ENCODE assay signal across 1 cellular context in genomic region chr12:110467847-110468211, GRCh38.
TF ChIP-seq lines count a peak whose summit lies in the region.

No MANE protein-coding gene starts in this region.

TF ChIP-seq in HepG2, 621 proteins besides CTCF, POLR2A, EP300 and RAD21 (continues in another document):
- TF ChIP-seq TAF1 (CRISPR knock-in tag; IDR thresholded peaks at IDR 0.05) (peak; percentile 80; the same call in 1 of the 2 replicates), ZIK1 (CRISPR knock-in tag; IDR thresholded peaks at IDR 0.05; ENCODE audit: borderline replicate concordance, low read depth) (0 out of 2 replicates have a peak, but pooled peaks have one; percentile 16), ELF1 (CRISPR knock-in tag; IDR thresholded peaks at IDR 0.05) (no peak), ZBTB21 (CRISPR knock-in tag; IDR thresholded peaks at IDR 0.05) (peak; percentile 22; the same call in 1 of the 2 replicates), POGZ (CRISPR knock-in tag; IDR thresholded peaks at IDR 0.05) (no peak), E2F2 (CRISPR knock-in tag; IDR thresholded peaks at IDR 0.05; ENCODE audit: borderline replicate concordance) (no peak), GRHL1 (CRISPR knock-in tag; conservative IDR thresholded peaks at IDR 0.05) (no peak), KDM5B (CRISPR knock-in tag; IDR thresholded peaks at IDR 0.05; ENCODE audit: borderline replicate concordance) (no peak), ZNF747 (CRISPR knock-in tag; IDR thresholded peaks at IDR 0.05; ENCODE audit: borderline replicate concordance) (no peak), NFKB2 (CRISPR knock-in tag; IDR thresholded peaks at IDR 0.05; ENCODE audit: borderline replicate concordance) (0 out of 2 replicates have a peak, but pooled peaks have one; percentile 59), THAP9 (CRISPR knock-in tag; IDR thresholded peaks at IDR 0.05; ENCODE audit: borderline replicate concordance) (peak; percentile 99; the same call in 1 of the 2 replicates), ZNF142 (CRISPR knock-in tag; IDR thresholded peaks at IDR 0.05) (peak; percentile 24; the same call in 1 of the 2 replicates), PHF21A (CRISPR knock-in tag; IDR thresholded peaks at IDR 0.05) (no peak), ZBTB26 (CRISPR knock-in tag; IDR thresholded peaks at IDR 0.05; ENCODE audit: borderline replicate concordance) (0 out of 2 replicates have a peak, but pooled peaks have one; percentile 32), ZFX (CRISPR knock-in tag; IDR thresholded peaks at IDR 0.05; ENCODE audit: low read depth) (0 out of 2 replicates have a peak, but pooled peaks have one; percentile 33), ZNF704 (CRISPR knock-in tag; IDR thresholded peaks at IDR 0.05; ENCODE audit: borderline replicate concordance) (0 out of 2 replicates have a peak, but pooled peaks have one; percentile 15), SNRNP70 (IDR thresholded peaks at IDR 0.05; ENCODE audit: low read depth, low read length) (no peak), NCOA1 (CRISPR knock-in tag; IDR thresholded peaks at IDR 0.05) (0 out of 2 replicates have a peak, but pooled peaks have one; percentile 10), ZNF501 (CRISPR knock-in tag; IDR thresholded peaks at IDR 0.05) (no peak), ZNF230 (CRISPR knock-in tag; IDR thresholded peaks at IDR 0.05) (0 out of 2 replicates have a peak, but pooled peaks have one; percentile 11), ZBTB2 (CRISPR knock-in tag; IDR thresholded peaks at IDR 0.05; ENCODE audit: low read depth) (0 out of 2 replicates have a peak, but pooled peaks have one; percentile 40), ZBTB40 (IDR thresholded peaks at IDR 0.05) (no peak), ZBTB40 (CRISPR knock-in tag; IDR thresholded peaks at IDR 0.05) (no peak), KLF16 (CRISPR knock-in tag; IDR thresholded peaks at IDR 0.05) (no peak), ZBTB8A (CRISPR knock-in tag; IDR thresholded peaks at IDR 0.05; ENCODE audit: borderline replicate concordance, low read depth) (no peak)
